Comparison of ENCODE assay signal across 9 cellular contexts in the genomic region with DNA sequence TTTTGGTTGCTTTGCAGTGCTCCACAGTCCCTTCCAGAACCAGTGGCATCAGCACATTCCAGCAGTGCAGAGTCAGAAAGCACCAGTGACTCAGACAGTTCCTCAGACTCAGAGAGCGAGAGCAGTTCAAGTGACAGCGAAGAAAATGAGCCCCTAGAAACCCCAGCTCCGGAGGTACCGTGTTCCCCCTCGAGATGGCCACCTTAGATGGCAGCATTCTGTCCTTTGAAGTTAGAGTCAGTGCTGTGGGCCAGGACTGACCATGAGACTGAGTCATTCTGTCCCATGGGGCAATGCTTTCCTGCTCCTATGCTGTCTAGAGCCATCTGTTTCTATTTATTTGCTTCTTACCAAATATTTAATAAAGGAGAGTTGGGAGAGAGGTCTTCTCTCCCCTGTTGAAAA.
A peak's percentile ranks its signal among the peaks of the same experiment; 100 is the strongest.
DNase-seq lines count a peak whose midpoint lies in the region; ATAC-seq and TF ChIP-seq lines count a peak whose summit lies in the region.
"Had no signal": no experiment of that assay in that cellular context is flagged by ENCODE, and none has a peak within 500 bp of the region (broad histone marks: within the 10 kb centered on the region; RNA-seq: fewer than 3 reads in every experiment).

No MANE protein-coding gene starts in this region.

- peak overlapping the region; percentile 79 for H3K27ac ChIP-seq in fibroblast of lung (ENCODE audit: insufficient read depth, low read length)
- H3K27ac ChIP-seq in prostate gland, result peak overlapping the region; percentile 19 to 28

- no peak for ATAC-seq in GM18519 (IDR thresholded peaks at IDR 0.05; ENCODE audit: low FRiP score, unreplicated experiment)
- ATAC-seq in GM18873 (IDR thresholded peaks at IDR 0.05; ENCODE audit: low FRiP score, unreplicated experiment), result no peak
- ATAC-seq in HG03469 (IDR thresholded peaks at IDR 0.05; ENCODE audit: unreplicated experiment), result no peak

- H3K9me3 ChIP-seq in fibroblast of lung (ENCODE audit: control insufficient read depth, insufficient read depth, low read depth, low read length) (no peaks in the 10 kb centered on the region), prostate gland (no peaks in the 10 kb centered on the region)

- no peaks in the 10 kb centered on the region for H3K27me3 ChIP-seq in fibroblast of lung (ENCODE audit: control insufficient read depth, insufficient read depth, low read length)
- no peaks in the 10 kb centered on the region for H3K27me3 ChIP-seq in prostate gland (replicated peaks; ENCODE audit: insufficient read depth)

- peaks cover 5% of the 10 kb centered on the region for H3K36me3 ChIP-seq in fibroblast of lung (ENCODE audit: control insufficient read depth, insufficient read depth, low read length)
- H3K36me3 ChIP-seq in prostate gland, result no peaks in the 10 kb centered on the region

- H3K9ac ChIP-seq in fibroblast of lung (ENCODE audit: insufficient read depth, low read length), result peak overlapping the region; percentile 10

- no peak overlapping the region for H2AFZ ChIP-seq in fibroblast of lung (ENCODE audit: low read length)

- intact Hi-C loops in prostate gland (cut with DNase I), result no loop called here

- peaks cover 3% of the 10 kb centered on the region for H3K79me2 ChIP-seq in fibroblast of lung (ENCODE audit: control insufficient read depth, insufficient read depth, low read length)

- H3K4me2 ChIP-seq in fibroblast of lung (ENCODE audit: extremely low read depth, insufficient read depth, low read length), result peak overlapping the region; percentile 73

- H3K4me3 ChIP-seq in fibroblast of lung (replicated peaks in 1 of 4; ENCODE audit: control extremely low read depth in 1 of 4, insufficient read depth in 1 of 4, low read depth in 3 of 4, low read length in 4 of 4) (peak overlapping the region; percentile 8 to 27 (median 16)), prostate gland (no peak overlapping the region)

- H3K4me1 ChIP-seq in fibroblast of lung (ENCODE audit: control insufficient read depth, extremely low read depth, insufficient read depth, low read length) (peaks cover 27% of the 10 kb centered on the region), prostate gland (replicated peaks) (peaks cover 3% of the 10 kb centered on the region)

- TF ChIP-seq CTCF in fibroblast of lung (conservative IDR thresholded peaks at IDR 0.05 in 1 of 2, IDR thresholded peaks at IDR 0.05 in 1 of 2; ENCODE audit: low read depth in 1 of 2, low read length in 2 of 2), result no peak
- TF ChIP-seq CTCF in prostate gland (IDR thresholded peaks at IDR 0.05), result no peak

- H4K20me1 ChIP-seq in fibroblast of lung (ENCODE audit: control insufficient read depth, extremely low read depth, insufficient read depth, low read length), result no peaks in the 10 kb centered on the region

- DNase-seq in Daoy (ENCODE audit: low read depth) (peak; percentile 68), RPMI8226 (peak; percentile 32), fibroblast of lung (ENCODE audit: low read depth in 2 of 2) (peak; percentile 84 to 87), prostate gland (ENCODE audit: low spot score) (no peak), CD1c-positive myeloid dendritic cell (ENCODE audit: extremely low spot score) (no peak)
- DNase-seq: NCI-H1105 had no signal

- no peak for TF ChIP-seq POLR2A in prostate gland (IDR thresholded peaks at IDR 0.05)

- WGBS in prostate gland, result 59% methylated on average over 5 of the region's 5 CpGs

Comparison
In these comparisons a context has a peak if more than half of its experiments do, and no peak if none do; other contexts are left out.
1. DNase-seq: peak in Daoy (single experiment), RPMI8226 (single experiment) and fibroblast of lung (2 of 2); none in prostate gland (single experiment) and CD1c-positive myeloid dendritic cell (single experiment).
2. H3K4me3 ChIP-seq: peak in fibroblast of lung (4 of 4); none in prostate gland (0 of 2).